ENCODE assay signal across 20 cellular contexts in genomic region chr12:15556411-15556810, GRCh38.
A peak's percentile ranks its signal among the peaks of the same experiment; 100 is the strongest.
DNase-seq lines count a peak whose midpoint lies in the region; ATAC-seq and TF ChIP-seq lines count a peak whose summit lies in the region.
"Had no signal": no experiment of that assay in that cellular context is flagged by ENCODE, and none has a peak within 500 bp of the region (broad histone marks: within the 10 kb centered on the region; RNA-seq: fewer than 3 reads in every experiment).

No MANE protein-coding gene starts in this region.

- peak; percentile 75 for DNase-seq in EH (ENCODE audit: low read depth)
- DNase-seq in IMR-90, result no peak
- peak; percentile 45 for DNase-seq in astrocyte of the hippocampus (ENCODE audit: low read depth, low spot score)
- DNase-seq in osteocyte (ENCODE audit: extremely low spot score, unreplicated experiment), result no peak
- DNase-seq in cerebellum (ENCODE audit: low spot score), result no peak
- no peak for DNase-seq in NCI-H345 (lab: John Stamatoyannopoulos, UW)
- no peak for DNase-seq in activated naive CD4-positive, alpha-beta T cell treated with anti-CD3 and anti-CD28 coated beads, Interleukin-2, amount 10 ng/mL, durations not matched to agents 7 days and 5 days
- DNase-seq: DMS 273 treated with DMSO at 0.1 percent for 48 hours; Kasumi-1; NCI-H1417; NCI-H187 treated with DMSO at 0.1 percent for 48 hours; NCI-H69; NK-92 treated with Interleukin-12 subunit alpha and Interleukin-12 subunit beta, amount 100 ng/mL, for 24 hours; OCI-M1; RPMI8226; SIG-M5 had no signal

- H3K23ac ChIP-seq in IMR-90 (ENCODE audit: low read depth, low read length), result no peak overlapping the region

- WGBS in IMR-90 (ENCODE audit: extremely low coverage in 2 of 2, insufficient read length in 1 of 2), 2 experiments, result no CpG with 5 or more reads among the region's 2 CpGs

- CTCF ChIA-PET in IMR-90 (lab: Yijun Ruan, JAX), result interaction anchor here (0.6 to 1.2 kb wide), 2 partner anchors 28 to 317 kb away, joined by 3 to 8 read pairs; no protein-coding TSS in a partner anchor
- CTCF ChIA-PET in activated naive CD4-positive, alpha-beta T cell treated with anti-CD3 and anti-CD28 coated beads, Interleukin-2, amount 10 ng/mL, durations not matched to agents 7 days and 5 days (lab: Charles Lee), result interaction anchor here (0.8 to 1.2 kb wide), 3 partner anchors 8 to 24 kb away, joined by 3 to 8 read pairs (median 4); no protein-coding TSS in a partner anchor

- no peak overlapping the region for H2BK120ac ChIP-seq in IMR-90 (ENCODE audit: low read depth, low read length)

- no peaks in the 10 kb centered on the region for H3K36me3 Mint-ChIP-seq in osteocyte (ENCODE audit: unreplicated experiment)
- peaks cover 77% of the 10 kb centered on the region for H3K36me3 Mint-ChIP-seq in activated naive CD4-positive, alpha-beta T cell treated with anti-CD3 and anti-CD28 coated beads, Interleukin-2, amount 10 ng/mL, durations not matched to agents 7 days and 5 days

- no TSS peak for BruUV-seq in IMR-90 (replicated peaks; lab: Mats Ljungman, UMichigan)

- H2BK20ac ChIP-seq in IMR-90 (ENCODE audit: low read depth, low read length), result no peak overlapping the region

- no peak overlapping the region for H2BK15ac ChIP-seq in IMR-90 (ENCODE audit: low read depth, low read length)

- no peak for TF ChIP-seq CTCF in IMR-90 (conservative IDR thresholded peaks at IDR 0.05; ENCODE audit: low read depth, low read length)
- TF ChIP-seq CTCF in osteocyte (IDR thresholded peaks at IDR 0.05), result no peak

- H4K91ac ChIP-seq in IMR-90 (ENCODE audit: insufficient read depth, low read depth, low read length), result no peak overlapping the region

- POLR2A ChIA-PET in IMR-90 (lab: Charles Lee; ENCODE audit: unreplicated experiment), result interaction anchor here (0.6 kb wide), 1 partner anchor 240 kb away, joined by 7 read pairs; no protein-coding TSS in a partner anchor

- H3K4me2 ChIP-seq in IMR-90 (ENCODE audit: low read depth, low read length), result no peak overlapping the region

- dilution Hi-C loops in IMR-90 (cut with HindIII; ENCODE audit: low sequenced_read_pairs, unreplicated experiment), result no loop called here

- TF ChIP-seq RAD21 in IMR-90 (IDR thresholded peaks at IDR 0.05; ENCODE audit: low read length), result no peak

- ATAC-seq in IMR-90 (ENCODE audit: low read depth) (peak; percentile 51), GM18517 (IDR thresholded peaks at IDR 0.05; ENCODE audit: unreplicated experiment) (no peak)

- intact Hi-C loops in IMR-90 (cut with micrococcal nuclease), result no loop called here

- H4K8ac ChIP-seq in IMR-90 (ENCODE audit: low read depth in 2 of 2, low read length in 2 of 2), result no peak overlapping the region

- no peaks in the 10 kb centered on the region for H3K9me1 ChIP-seq in IMR-90 (ENCODE audit: insufficient read depth, low read length)

- H3K36me3 ChIP-seq in IMR-90 (ENCODE audit: control insufficient read depth, insufficient read depth, low read length), result no peaks in the 10 kb centered on the region
- H3K36me3 ChIP-seq: HAP-1 had no signal

- no peaks in the 10 kb centered on the region for H3K9me3 ChIP-seq in IMR-90 (ENCODE audit: control insufficient read depth, insufficient read depth, low read length)
- H3K9me3 ChIP-seq: HAP-1 had no signal

- H4K20me1 ChIP-seq in IMR-90 (ENCODE audit: insufficient read depth, low read length), result no peaks in the 10 kb centered on the region

- peaks cover 31% of the 10 kb centered on the region for H3K4me1 Mint-ChIP-seq in osteocyte (ENCODE audit: unreplicated experiment)
- H3K4me1 Mint-ChIP-seq in activated naive CD4-positive, alpha-beta T cell treated with anti-CD3 and anti-CD28 coated beads, Interleukin-2, amount 10 ng/mL, durations not matched to agents 7 days and 5 days, result peaks cover 44% of the 10 kb centered on the region

- H3K4me1 ChIP-seq in IMR-90 (ENCODE audit: control insufficient read depth, insufficient read depth, low read length), result no peaks in the 10 kb centered on the region
- H3K4me1 ChIP-seq: HAP-1 had no signal

- H3K27me3 ChIP-seq in IMR-90 (ENCODE audit: control insufficient read depth, insufficient read depth, low read length), result no peaks in the 10 kb centered on the region

- no peak for TF ChIP-seq POLR2A in IMR-90 (IDR thresholded peaks at IDR 0.05; ENCODE audit: low read depth, low read length)

- no peak overlapping the region for H3K56ac ChIP-seq in IMR-90 (ENCODE audit: extremely low read depth, insufficient read depth, low read length)

- H2AK5ac ChIP-seq in IMR-90 (ENCODE audit: low read depth, low read length), result no peak overlapping the region

- no peaks in the 10 kb centered on the region for H3K9me3 Mint-ChIP-seq in osteocyte (ENCODE audit: unreplicated experiment)
- H3K9me3 Mint-ChIP-seq in activated naive CD4-positive, alpha-beta T cell treated with anti-CD3 and anti-CD28 coated beads, Interleukin-2, amount 10 ng/mL, durations not matched to agents 7 days and 5 days, result no peaks in the 10 kb centered on the region
- H3K9me3 Mint-ChIP-seq: IgD-negative memory B cell had no signal

- H3K4me3 ChIP-seq in IMR-90 (ENCODE audit: insufficient read depth, low read depth, low read length), result no peak overlapping the region
- H3K4me3 ChIP-seq: HAP-1 had no signal

- no peak overlapping the region for H2AK9ac ChIP-seq in IMR-90 (replicated peaks; ENCODE audit: low read depth, low read length, poor library complexity)

- H3K4ac ChIP-seq in IMR-90 (ENCODE audit: low read depth, low read length), result no peak overlapping the region

- peak overlapping the region; percentile 24 for H3K4me3 Mint-ChIP-seq in osteocyte (ENCODE audit: unreplicated experiment)
- H3K4me3 Mint-ChIP-seq in activated naive CD4-positive, alpha-beta T cell treated with anti-CD3 and anti-CD28 coated beads, Interleukin-2, amount 10 ng/mL, durations not matched to agents 7 days and 5 days, result no peak overlapping the region
- H3K4me3 Mint-ChIP-seq: IgD-negative memory B cell had no signal

- in situ Hi-C loops in IMR-90 (cut with MboI; ENCODE audit: low sequenced_read_pairs), result no loop called here

- H3K9ac ChIP-seq in IMR-90 (ENCODE audit: low read depth, low read length), result no peak overlapping the region

- H3K14ac ChIP-seq in IMR-90 (replicated peaks; ENCODE audit: low read depth, low read length), result no peak overlapping the region

- H3K27me3 Mint-ChIP-seq in osteocyte (ENCODE audit: unreplicated experiment), result no peaks in the 10 kb centered on the region
- H3K27me3 Mint-ChIP-seq in activated naive CD4-positive, alpha-beta T cell treated with anti-CD3 and anti-CD28 coated beads, Interleukin-2, amount 10 ng/mL, durations not matched to agents 7 days and 5 days, result no peaks in the 10 kb centered on the region
- H3K27me3 Mint-ChIP-seq: IgD-negative memory B cell had no signal

- no peak overlapping the region for H2AFZ ChIP-seq in IMR-90 (replicated peaks; ENCODE audit: low read length, poor library complexity)

- H3K79me1 ChIP-seq in IMR-90 (ENCODE audit: low read depth in 1 of 2, low read length in 2 of 2), result no peaks in the 10 kb centered on the region

- H3K18ac ChIP-seq in IMR-90 (ENCODE audit: low read depth, low read length), result no peak overlapping the region

- H3K27ac ChIP-seq in IMR-90 (ENCODE audit: insufficient read depth, low read length), result no peak overlapping the region
- H3K27ac ChIP-seq: C4-2B had no signal

- H3K27ac Mint-ChIP-seq in osteocyte (ENCODE audit: unreplicated experiment), result peak overlapping the region; percentile 29
- H3K27ac Mint-ChIP-seq in activated naive CD4-positive, alpha-beta T cell treated with anti-CD3 and anti-CD28 coated beads, Interleukin-2, amount 10 ng/mL, durations not matched to agents 7 days and 5 days, result no peak overlapping the region
- H3K27ac Mint-ChIP-seq: IgD-negative memory B cell had no signal

- no peak overlapping the region for H4K5ac ChIP-seq in IMR-90 (ENCODE audit: low read depth, low read length)

- H2BK5ac ChIP-seq in IMR-90 (ENCODE audit: low read depth, low read length, poor library complexity, severe bottlenecking), result no peak overlapping the region

TF ChIP-seq in IMR-90, 13 proteins besides CTCF, POLR2A, EP300 and RAD21:
- TF ChIP-seq CHD1 (IDR thresholded peaks at IDR 0.05; ENCODE audit: low read depth, low read length) (no peak), RCOR1 (IDR thresholded peaks at IDR 0.05; ENCODE audit: insufficient replicate concordance, low read length) (no peak), BHLHE40 (IDR thresholded peaks at IDR 0.05; ENCODE audit: low read depth, low read length) (no peak)
TF ChIP-seq in IMR-90: peak in this region for 0.

Comparison
In these comparisons a context has a peak if more than half of its experiments do, and no peak if none do; other contexts are left out.
1. DNase-seq: peak in EH (single experiment) and astrocyte of the hippocampus (single experiment); none in IMR-90 (single experiment), osteocyte (single experiment), cerebellum (single experiment), NCI-H345 (single experiment) and activated naive CD4-positive, alpha-beta T cell treated with anti-CD3 and anti-CD28 coated beads, Interleukin-2, amount 10 ng/mL, durations not matched to agents 7 days and 5 days (single experiment).